ENCODE assay signal across 11 cellular contexts in the genomic region with DNA sequence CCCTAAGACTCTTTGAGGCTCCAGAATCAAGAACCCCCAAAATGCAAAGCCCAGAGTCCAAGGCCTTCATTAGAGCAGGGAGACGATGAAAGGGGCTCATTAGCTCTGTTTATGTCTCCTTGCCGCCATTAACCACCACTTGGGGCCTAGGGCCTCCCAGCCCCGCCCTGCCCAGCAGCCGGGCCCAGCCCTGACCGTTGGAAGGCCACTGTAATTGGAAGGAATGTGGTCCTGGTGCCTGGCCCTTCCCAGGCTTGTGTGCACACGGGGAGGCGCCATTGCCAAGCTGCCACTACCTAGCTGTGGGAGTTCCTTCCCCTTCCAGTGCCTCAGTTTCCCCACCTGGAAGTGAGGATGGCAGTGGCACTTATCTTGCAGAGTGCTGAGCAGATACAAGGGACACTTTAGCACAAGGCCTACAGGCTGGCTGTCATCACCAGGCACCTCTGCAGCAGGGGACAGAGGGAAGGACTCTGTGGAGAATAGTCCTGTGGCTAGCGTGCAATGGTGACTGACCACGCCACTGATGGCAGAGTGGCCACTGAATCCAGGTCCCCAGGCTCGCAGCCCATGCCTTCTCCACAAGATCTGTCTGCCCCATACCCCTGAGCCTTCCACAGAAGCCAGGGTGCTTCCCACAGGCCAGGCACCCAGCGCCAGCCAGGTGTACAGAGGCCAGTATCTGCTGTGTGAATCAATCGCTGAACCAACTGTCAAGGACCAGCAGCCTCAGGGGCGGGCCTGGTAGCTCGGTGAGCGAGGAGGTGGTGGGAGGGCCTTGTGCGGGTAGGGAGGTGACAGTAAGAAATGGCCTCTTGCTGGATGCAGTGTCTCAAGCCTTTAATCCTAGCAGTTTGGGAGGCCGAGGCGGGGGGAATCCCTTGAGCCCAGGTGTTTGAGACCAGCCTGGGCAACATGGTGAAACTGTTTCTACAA. TPM values are rescaled to one million over a fixed set of nuclear protein-coding genes. Genes with fewer than 3 reads are reported as not detected.
DNase-seq lines count a peak whose midpoint lies in the region; ATAC-seq and TF ChIP-seq lines count a peak whose summit lies in the region.
"Had no signal": no experiment of that assay in that cellular context is flagged by ENCODE, and none has a peak within 500 bp of the region (broad histone marks: within the 10 kb centered on the region; RNA-seq: fewer than 3 reads in every experiment).

No MANE protein-coding gene starts in this region.

- TF ChIP-seq POLR2A in gastroesophageal sphincter (IDR thresholded peaks at IDR 0.05): no peak
- no peak for TF ChIP-seq POLR2A in stomach (IDR thresholded peaks at IDR 0.05)

- TF ChIP-seq CTCF in WERI-Rb-1 (IDR thresholded peaks at IDR 0.05; ENCODE audit: low read depth, low read length) (no peak), gastroesophageal sphincter (IDR thresholded peaks at IDR 0.05) (no peak), stomach (IDR thresholded peaks at IDR 0.05) (no peak)

- DNase-seq in activated gamma-delta T cell treated with Interleukin-2 at 50 U/mL for 16 hours (peak; percentile 47), activated gamma-delta T cell (lab: John Stamatoyannopoulos, UW) (no peak), WERI-Rb-1 (peak; percentile 84), stomach (peak; percentile 25), GM19240 (ENCODE audit: insufficient read length, low spot score) (no peak)
- DNase-seq: AML-193, NCI-H446 treated with DMSO at 0.1 percent for 48 hours had no signal

- H3K4me1 ChIP-seq in gastroesophageal sphincter: peaks cover 0 to 95% (median 28%) of the 10 kb centered on the region in 3 donors
- H3K4me1 ChIP-seq in stomach: peaks cover 52 to 93% (median 86%) of the 10 kb centered on the region in 4 donors

- peaks cover 9% of the 10 kb centered on the region; the same call in 1 of the 2 replicates for H3K36me3 ChIP-seq in WERI-Rb-1
- H3K36me3 ChIP-seq in gastroesophageal sphincter: no peaks in the 10 kb centered on the region
- no peaks in the 10 kb centered on the region for H3K36me3 ChIP-seq in stomach

- no peak overlapping the region for H3K4me3 ChIP-seq in WERI-Rb-1 (ENCODE audit: low read depth, low read length)
- no peak overlapping the region for H3K4me3 ChIP-seq in gastroesophageal sphincter
- H3K4me3 ChIP-seq in stomach: no peak overlapping the region

- TF ChIP-seq EP300 in gastroesophageal sphincter (IDR thresholded peaks at IDR 0.05): no peak
- no peak for TF ChIP-seq EP300 in stomach (IDR thresholded peaks at IDR 0.05)

- H3K27ac ChIP-seq in WERI-Rb-1 (no peak overlapping the region), gastroesophageal sphincter (peak overlapping the region in 3 of 4 donors; percentile 12 to 81 (median 31)), stomach (peak overlapping the region in 4 of 5 donors; percentile 7 to 73 (median 57))

- 77% methylated on average over 5 of the region's 18 CpGs; no CpG with 5 or more reads in 1 of the 2 donors for WGBS in gastroesophageal sphincter (ENCODE audit: low coverage in 1 of 2), 2 donors
- WGBS in stomach, 5 donors: 58 to 64% (median 61%) methylated on average over 18 of the region's 18 CpGs

- no peaks in the 10 kb centered on the region for H3K9me3 ChIP-seq in WERI-Rb-1 (ENCODE audit: severe bottlenecking)
- no peaks in the 10 kb centered on the region for H3K9me3 ChIP-seq in gastroesophageal sphincter
- no peaks in the 10 kb centered on the region for H3K9me3 ChIP-seq in stomach

- intact Hi-C loops in stomach (cut with DNase I; ENCODE audit: low total_unique reads): loop anchor here (10.0 kb wide), 1 partner anchor 98 kb away; no protein-coding TSS in a partner anchor

- ATAC-seq in gastroesophageal sphincter: no peak
- no peak for ATAC-seq in esophagus mucosa
- ATAC-seq in HG03342 (IDR thresholded peaks at IDR 0.05; ENCODE audit: unreplicated experiment): no peak

- H3K27me3 ChIP-seq in WERI-Rb-1 (ENCODE audit: insufficient read depth, low read depth, severe bottlenecking): no peaks in the 10 kb centered on the region
- no peaks in the 10 kb centered on the region for H3K27me3 ChIP-seq in gastroesophageal sphincter
- H3K27me3 ChIP-seq in stomach: no peaks in the 10 kb centered on the region

RNA-seq across cellular contexts. Expression of a gene that starts 20.8 kb away (rescaled TPM):
- total RNA-seq in gastroesophageal sphincter: 10 to 100 TPM; 11.3 to 18.0 (median 15.6) TPM
- 10 to 100 TPM in 3 of 5 donors, 1 to 10 TPM in 2; 1.2 to 37.9 (median 21.3) TPM for total RNA-seq in stomach
- 10 to 100 TPM; 12.5 to 24.2 (median 23.8) TPM for polyA plus RNA-seq in stomach
- 2.0 TPM for total RNA-seq in esophagus mucosa
- total RNA-seq: H4 had no signal

RNA-seq across cellular contexts. Expression of a gene that starts 21.9 kb away (rescaled TPM):
- 10 to 100 TPM; 44.8 to 53.0 (median 49.8) TPM for total RNA-seq in gastroesophageal sphincter
- total RNA-seq in stomach: 100 to 1,000 TPM in 1 of 5 donors, 10 to 100 TPM in 4; 29.4 to 242 (median 65.2) TPM
- polyA plus RNA-seq in stomach: 10 to 100 TPM; 20.5 to 45.8 (median 32.8) TPM
- total RNA-seq in esophagus mucosa: 35.0 TPM

Comparison
In these comparisons a context has a peak if more than half of its experiments do, and no peak if none do; other contexts are left out.
1. DNase-seq: peak in activated gamma-delta T cell treated with Interleukin-2 at 50 U/mL for 16 hours (single experiment), WERI-Rb-1 (single experiment) and stomach (single experiment); none in activated gamma-delta T cell (single experiment) and GM19240 (single experiment).